ENCODE assay signal across 8 cellular contexts in genomic region chr7:134941185-134941900, GRCh38. TPM values are rescaled to one million over a fixed set of nuclear protein-coding genes. Genes with fewer than 3 reads are reported as not detected.
DNase-seq lines count a peak whose midpoint lies in the region; FAIRE-seq and TF ChIP-seq lines count a peak whose summit lies in the region.
"Had no signal": no experiment of that assay in that cellular context is flagged by ENCODE, and none has a peak within 500 bp of the region (broad histone marks: within the 10 kb centered on the region; RNA-seq: fewer than 3 reads in every experiment).

No MANE protein-coding gene starts in this region.

- H3K4me1 ChIP-seq in kidney (ENCODE audit: control insufficient read depth in 1 of 2, insufficient read depth in 1 of 2, low read depth in 1 of 2, low read length in 2 of 2) (peaks cover 2 to 7% of the 10 kb centered on the region in 2 donors), tibial artery (peaks cover 0 to 69% (median 25%) of the 10 kb centered on the region in 4 donors)

- POLR2A ChIA-PET in MCF 10A (lab: Yijun Ruan, JAX) = interaction anchor here (0.7 to 1.8 kb wide), 6 partner anchors 22 to 1842 kb away, joined by 3 to 5 read pairs (median 4); partner anchors contain the start of gene CYREN

- H3K36me3 ChIP-seq in kidney (ENCODE audit: control insufficient read depth in 1 of 2, insufficient read depth in 2 of 2, low read length in 2 of 2) (no peaks in the 10 kb centered on the region), tibial artery (peaks cover 15 to 27% (median 23%) of the 10 kb centered on the region in 3 donors)

- H3K4me1 Mint-ChIP-seq in MCF 10A (ENCODE audit: insufficient read depth, unreplicated experiment) = peaks cover 8% of the 10 kb centered on the region

- TF ChIP-seq CTCF in MCF 10A (IDR thresholded peaks at IDR 0.05; ENCODE audit: unreplicated experiment) (no peak), kidney (IDR thresholded peaks at IDR 0.05; ENCODE audit: borderline replicate concordance, extremely low read depth, insufficient read depth) (no peak), tibial artery (IDR thresholded peaks at IDR 0.05) (no peak)

- H3K27ac ChIP-seq in kidney (ENCODE audit: low read depth in 2 of 2, low read length in 2 of 2) (peak overlapping the region; percentile 26 to 48), tibial artery (peak overlapping the region; percentile 24 to 80)

- H3K27me3 Mint-ChIP-seq in MCF 10A (ENCODE audit: insufficient read depth, unreplicated experiment) = no peaks in the 10 kb centered on the region
- H3K27me3 Mint-ChIP-seq: dendritic cell treated with granulocyte-macrophage colony-stimulating factor and Interleukin-4, amounts not matched to agents 40 ng/mL and 50 ng/mL, for 4 days had no signal

- no peak overlapping the region for H3K4me3 ChIP-seq in kidney (ENCODE audit: low read length in 2 of 2)
- no peak overlapping the region for H3K4me3 ChIP-seq in tibial artery

- H3K36me3 Mint-ChIP-seq in MCF 10A (ENCODE audit: insufficient read depth, unreplicated experiment) = peaks cover 59% of the 10 kb centered on the region

- no peak for FAIRE-seq in kidney (lab: Jason Lieb, UNC)

- peak overlapping the region; percentile 39 for H3K27ac Mint-ChIP-seq in MCF 10A (ENCODE audit: low read depth, unreplicated experiment)
- H3K27ac Mint-ChIP-seq: dendritic cell treated with granulocyte-macrophage colony-stimulating factor and Interleukin-4, amounts not matched to agents 40 ng/mL and 50 ng/mL, for 4 days had no signal

- H3K27me3 ChIP-seq in tibial artery = no peaks in the 10 kb centered on the region

- no peak overlapping the region for H3K9ac ChIP-seq in kidney (ENCODE audit: low read length in 2 of 2)

- H3K4me3 Mint-ChIP-seq in MCF 10A (ENCODE audit: unreplicated experiment) = no peak overlapping the region
- H3K4me3 Mint-ChIP-seq: dendritic cell treated with granulocyte-macrophage colony-stimulating factor and Interleukin-4, amounts not matched to agents 40 ng/mL and 50 ng/mL, for 4 days had no signal

- H3K9me3 Mint-ChIP-seq in MCF 10A (ENCODE audit: unreplicated experiment) = no peaks in the 10 kb centered on the region
- H3K9me3 Mint-ChIP-seq: dendritic cell treated with granulocyte-macrophage colony-stimulating factor and Interleukin-4, amounts not matched to agents 40 ng/mL and 50 ng/mL, for 4 days had no signal

- DNase-seq in HT1080 (ENCODE audit: low read depth) (peak; percentile 69), MCF 10A (ENCODE audit: unreplicated experiment) (peak; percentile 26), kidney (no peak), tibial artery (no peak), posterior vena cava (ENCODE audit: low spot score) (no peak), Kasumi-1 (lab: John Stamatoyannopoulos, UW) (no peak), cerebellum (ENCODE audit: low spot score) (no peak)

- no TSS peak for BruUV-seq in MCF 10A (replicated peaks; lab: Mats Ljungman, UMichigan)

- H3K9me3 ChIP-seq in kidney (ENCODE audit: control insufficient read depth in 1 of 2, low read length in 2 of 2) = no peaks in the 10 kb centered on the region
- no peaks in the 10 kb centered on the region for H3K9me3 ChIP-seq in tibial artery

- intact Hi-C loops in MCF 10A (cut with micrococcal nuclease) (loop anchor here (2.0 to 10.0 kb wide), 3 partner anchors 63 to 507 kb away; no protein-coding TSS in a partner anchor), kidney (cut with DNase I) (no loop called here), tibial artery (cut with DNase I; ENCODE audit: low total_unique reads) (loop anchor here (5.0 kb wide), 1 partner anchor 249 kb away; no protein-coding TSS in a partner anchor), posterior vena cava (cut with DNase I) (no loop called here)

- CTCF ChIA-PET in MCF 10A (lab: Yijun Ruan, JAX) = interaction anchor here (0.6 to 6.8 kb wide), 9 partner anchors 10 to 331 kb away, joined by 3 to 96 read pairs (median 3); no protein-coding TSS in a partner anchor

RNA-seq across cellular contexts. Expression of gene AGBL3, which starts 45.0 kb away (rescaled TPM):
- 1.1 and 1.2 TPM in 2 replicates for total RNA-seq in HT1080 (2014; rRNA removed; shearing (Covaris generic))
- 0.42 and 0.62 TPM in 2 replicates for polyA plus RNA-seq in HT1080 (2015; cell fraction: cytosol; rRNA removed)
- polyA plus RNA-seq in HT1080 (2015; cell fraction: nucleus; rRNA removed) = 2.2 and 2.8 TPM in 2 replicates
- 1.1 and 1.8 TPM in 2 replicates for total RNA-seq in MCF 10A (2022)
- 7.6 TPM for total RNA-seq in kidney
- 2.1 TPM for polyA plus RNA-seq in kidney (ENCODE audit: insufficient read depth, low read depth, low replicate concordance)
- 1 to 10 TPM; 4.3 to 5.6 TPM for total RNA-seq in posterior vena cava
- 6.9 TPM for total RNA-seq in cerebellum

Comparison
In these comparisons a context has a peak if more than half of its experiments do, and no peak if none do; other contexts are left out.
1. DNase-seq: peak in HT1080 (single experiment) and MCF 10A (single experiment); none in kidney (single experiment), tibial artery (0 of 2), posterior vena cava (single experiment), Kasumi-1 (0 of 2) and cerebellum (single experiment).
2. intact Hi-C loops: an anchor here in MCF 10A (2.0 to 10.0 kb wide) and tibial artery (5.0 kb wide); none called in kidney and posterior vena cava.